15 cellular contexts compared by ENCODE assay signal in genomic region chr22:41830174-41830573, GRCh38. TPM values are rescaled to one million over a fixed set of nuclear protein-coding genes. Genes with fewer than 3 reads are reported as not detected.
DNase-seq lines count a peak whose midpoint lies in the region; ATAC-seq and TF ChIP-seq lines count a peak whose summit lies in the region.
"Had no signal": no experiment of that assay in that cellular context is flagged by ENCODE, and none has a peak within 500 bp of the region (broad histone marks: within the 10 kb centered on the region; RNA-seq: fewer than 3 reads in every experiment).

No MANE protein-coding gene starts in this region.

- peaks cover 21 to 28% (median 23%) of the 10 kb centered on the region in 3 donors for H3K4me1 Mint-ChIP-seq in T-cell
- H3K4me1 Mint-ChIP-seq in naive thymus-derived CD8-positive, alpha-beta T cell = peaks cover 14 to 25% (median 21%) of the 10 kb centered on the region in 4 donors

- H3K4me3 ChIP-seq in GM12865 (ENCODE audit: low read depth, low read length) (no peak overlapping the region), smooth muscle cell (no peak overlapping the region)
- H3K4me3 ChIP-seq: A549, testis had no signal

- H3K79me2 ChIP-seq in smooth muscle cell (ENCODE audit: low read depth) = peaks cover 22% of the 10 kb centered on the region

- H3K4me3 Mint-ChIP-seq in T-cell = peak overlapping the region in 1 of 3 donors; percentile 13
- H3K4me3 Mint-ChIP-seq in naive thymus-derived CD8-positive, alpha-beta T cell = peak overlapping the region in 3 of 10 donors; percentile 32 to 66 (median 63)

- H3K4me2 ChIP-seq in smooth muscle cell = no peak overlapping the region
- H3K4me2 ChIP-seq: A549 had no signal

- H3K27ac ChIP-seq in smooth muscle cell (ENCODE audit: low read depth) = no peak overlapping the region
- H3K27ac ChIP-seq: testis, VCaP had no signal

- H3F3A ChIP-seq in smooth muscle cell (ENCODE audit: low read depth) = no peaks in the 10 kb centered on the region

- 93% methylated on average over 3 of the region's 3 CpGs for WGBS in smooth muscle cell (ENCODE audit: low lambda C conversion rate)

- no peaks in the 10 kb centered on the region for H3K27me3 Mint-ChIP-seq in T-cell
- H3K27me3 Mint-ChIP-seq in naive thymus-derived CD8-positive, alpha-beta T cell = no peaks in the 10 kb centered on the region

- no peak overlapping the region for H3K9ac ChIP-seq in smooth muscle cell (ENCODE audit: low read depth)

- POLR2A ChIA-PET in T-cell (lab: Charles Lee) = interaction anchor here in 1 of 2 donors (0.6 kb wide), 1 partner anchor 35 kb away, joined by 5 read pairs; no protein-coding TSS in a partner anchor
- POLR2A ChIA-PET in naive thymus-derived CD8-positive, alpha-beta T cell (lab: Charles Lee) = interaction anchor here (0.8 to 1.8 kb wide), 2 partner anchors 30 to 116 kb away, joined by 5 to 7 read pairs; partner anchors contain the start of genes CCDC134 and CENPM

- peak overlapping the region; percentile 50 to 75 for H3K27ac Mint-ChIP-seq in T-cell
- H3K27ac Mint-ChIP-seq in naive thymus-derived CD8-positive, alpha-beta T cell = peak overlapping the region in 8 of 10 donors; percentile 40 to 100 (median 70)

- TF ChIP-seq CTCF in GM12865 (IDR thresholded peaks at IDR 0.05; ENCODE audit: insufficient read depth, low read depth, low read length, missing control alignments) = peak; percentile 9
- no peak for TF ChIP-seq CTCF in smooth muscle cell (IDR thresholded peaks at IDR 0.05; ENCODE audit: borderline replicate concordance, insufficient read depth, poor library complexity, severe bottlenecking)

- H4K20me1 ChIP-seq in smooth muscle cell (ENCODE audit: low read depth) = peaks cover 17% of the 10 kb centered on the region

- peaks cover 3% of the 10 kb centered on the region for H3K36me3 Mint-ChIP-seq in T-cell
- H3K36me3 Mint-ChIP-seq in naive thymus-derived CD8-positive, alpha-beta T cell = peaks cover 0 to 5% (median 0%) of the 10 kb centered on the region in 3 donors

- H3K9me3 Mint-ChIP-seq in T-cell = no peaks in the 10 kb centered on the region
- no peaks in the 10 kb centered on the region for H3K9me3 Mint-ChIP-seq in naive thymus-derived CD8-positive, alpha-beta T cell

- peak; percentile 28 for DNase-seq in NCI-H748 (lab: John Stamatoyannopoulos, UW; ENCODE audit: unreplicated experiment)
- DNase-seq in NCI-H748 treated with DMSO at 0.1 percent for 48 hours (lab: John Stamatoyannopoulos, UW) = no peak
- DNase-seq in GM12865 (ENCODE audit: low read depth) = no peak
- peak in 8 of 34 experiments; percentile 4 to 27 (median 12) for DNase-seq in T-cell
- peak in 1 of 10 donors; percentile 36 for DNase-seq in naive thymus-derived CD8-positive, alpha-beta T cell
- no peak for DNase-seq in smooth muscle cell (lab: John Stamatoyannopoulos, UW; ENCODE audit: unreplicated experiment)
- DNase-seq: EL, NCI-H1105, NCI-H510A, testis had no signal

- H3K9me3 ChIP-seq in smooth muscle cell (replicated peaks; ENCODE audit: low read depth) = no peaks in the 10 kb centered on the region
- H3K9me3 ChIP-seq: A549, testis had no signal

- no peak overlapping the region for H2AFZ ChIP-seq in smooth muscle cell (ENCODE audit: low read depth)

- CTCF ChIA-PET in T-cell (lab: Charles Lee) = interaction anchor here in 1 of 2 donors (1.3 kb wide), 2 partner anchors 7 to 29 kb away, joined by 3 read pairs; partner anchors contain the start of gene CCDC134

- ATAC-seq in T-cell (replicated peaks in 1 of 4) = no peak
- no peak for ATAC-seq in naive thymus-derived CD8-positive, alpha-beta T cell
- no peak for ATAC-seq in GM19455 (IDR thresholded peaks at IDR 0.05; ENCODE audit: unreplicated experiment)
- no peak for ATAC-seq in HG02610 (IDR thresholded peaks at IDR 0.05; ENCODE audit: unreplicated experiment)
- ATAC-seq: A549, Right ventricle myocardium inferior had no signal

- H3K36me3 ChIP-seq in smooth muscle cell (ENCODE audit: low read depth) = no peaks in the 10 kb centered on the region

- no peaks in the 10 kb centered on the region for H3K27me3 ChIP-seq in smooth muscle cell (ENCODE audit: low read depth)
- H3K27me3 ChIP-seq: testis had no signal

- H3K4me1 ChIP-seq in smooth muscle cell (ENCODE audit: low read depth) = peaks cover 37% of the 10 kb centered on the region

RNA-seq across cellular contexts. Expression of gene SREBF2, which starts 2.7 kb away (rescaled TPM):
- 100 to 1,000 TPM in 3 of 5 donors, 10 to 100 TPM in 2; 71.9 to 128 (median 112) TPM for total RNA-seq in T-cell
- 100 to 1,000 TPM; 106 TPM for total RNA-seq in naive thymus-derived CD8-positive, alpha-beta T cell
- 10 to 100 TPM; 16.3 to 21.9 (median 18.2) TPM for polyA plus RNA-seq in naive thymus-derived CD8-positive, alpha-beta T cell
- 62.9 and 70.3 TPM in 2 replicates for total RNA-seq in smooth muscle cell
- polyA plus RNA-seq in smooth muscle cell = 68.5 and 78.2 TPM in 2 replicates

RNA-seq across cellular contexts. Expression of gene CCDC134, which starts 29.7 kb away (rescaled TPM):
- 10 to 100 TPM; 14.4 to 21.7 (median 16.7) TPM for total RNA-seq in T-cell
- total RNA-seq in naive thymus-derived CD8-positive, alpha-beta T cell = 10 to 100 TPM; 17.1 to 23.1 TPM
- polyA plus RNA-seq in naive thymus-derived CD8-positive, alpha-beta T cell = 1 to 10 TPM; 3.5 to 5.6 (median 3.8) TPM
- 6.5 and 7.4 TPM in 2 replicates for total RNA-seq in smooth muscle cell
- 4.6 and 8.8 TPM in 2 replicates for polyA plus RNA-seq in smooth muscle cell
